Comparison of ENCODE assay signal across 24 cellular contexts in the genomic region with DNA sequence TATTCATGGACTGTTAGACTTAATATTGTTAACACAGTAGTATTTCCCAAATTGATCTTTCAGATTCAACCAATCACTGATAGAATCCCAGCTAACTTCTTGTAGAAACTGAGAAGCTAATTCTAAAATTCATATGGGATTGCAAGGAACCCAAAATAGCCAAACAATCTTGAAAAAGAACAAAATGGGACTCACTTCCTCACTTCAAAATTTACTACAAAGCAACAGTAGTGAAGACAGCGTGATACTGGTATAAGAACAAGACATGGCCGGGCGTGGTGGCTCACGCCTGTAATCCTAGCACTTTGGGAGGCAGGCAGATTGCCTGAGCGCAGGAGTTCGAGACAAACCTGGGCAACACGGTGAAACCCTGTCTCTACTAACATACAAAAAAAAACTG.
"Had no signal": no experiment of that assay in that cellular context is flagged by ENCODE, and none has a peak within 500 bp of the region (broad histone marks: within the 10 kb centered on the region; RNA-seq: fewer than 3 reads in every experiment).

No MANE protein-coding gene starts in this region.

- H3K27ac Mint-ChIP-seq: IgD-negative memory B cell; T-helper 1 cell treated with Interleukin-12 subunit alpha and Interleukin-12 subunit beta and Interleukin-4 antibody, amounts not matched to agents 30 μg/mL and 1 μg/mL, for 36 hours had no signal

- H3K27me3 Mint-ChIP-seq: IgD-negative memory B cell had no signal

- FAIRE-seq: K562, RCC 7860 had no signal

- DNase-seq: Kasumi-1, MM.1S, NCI-H1048, NCI-H1105, NCI-H1417 treated with DMSO at 0.1 percent for 48 hours, NCI-H146, NCI-H1694 treated with DMSO at 0.1 percent for 48 hours, NCI-H1930, NCI-H2081, NCI-H2107, NCI-H2171, NCI-H226, NCI-H446, NCI-H510A, NCI-H524 treated with DMSO at 0.1 percent for 48 hours, NCI-H69, NCI-H774, Right ventricle myocardium superior, RPMI8226, SIG-M5 had no signal

- H3K4me3 Mint-ChIP-seq: IgD-negative memory B cell; T-helper 1 cell treated with Interleukin-12 subunit alpha and Interleukin-12 subunit beta and Interleukin-4 antibody, amounts not matched to agents 30 μg/mL and 1 μg/mL, for 36 hours had no signal
